ENCODE assay signal across 1 cellular context in the genomic region with DNA sequence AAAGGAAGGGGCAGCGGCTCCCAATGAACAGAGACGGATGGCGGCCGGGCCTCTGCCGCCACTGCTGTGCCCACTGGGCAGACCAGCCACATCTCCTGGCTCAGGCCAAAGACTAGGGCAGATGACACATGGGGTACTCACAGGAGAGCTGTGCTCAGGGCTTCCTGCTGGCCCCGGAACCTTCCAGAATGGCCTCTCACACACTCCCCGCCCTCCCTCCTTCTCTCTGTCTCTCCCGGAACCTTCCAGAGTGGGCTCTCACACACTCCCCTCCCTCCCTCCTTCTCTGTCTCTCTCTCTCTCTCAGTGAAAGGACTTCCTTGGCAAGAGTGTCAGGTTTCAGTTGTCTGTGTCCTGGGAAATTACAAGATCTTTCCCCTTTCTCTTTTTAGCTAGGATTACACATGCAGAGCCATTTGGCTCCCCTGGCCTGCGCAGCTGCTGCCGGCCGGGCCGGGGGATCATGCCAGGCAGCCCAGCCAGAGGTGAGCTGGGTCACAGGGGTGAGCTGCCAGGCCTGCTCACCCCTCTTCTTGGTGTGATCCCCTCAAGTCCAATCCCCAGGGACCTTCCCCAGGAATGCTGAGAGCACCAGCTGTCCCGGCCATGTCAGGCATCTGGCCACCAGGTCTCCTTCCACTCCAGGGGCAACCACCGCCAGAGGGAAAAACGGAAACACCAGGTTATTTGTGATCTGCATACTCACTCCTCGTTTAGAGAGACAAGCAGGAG.
A peak's percentile ranks its signal among the peaks of the same experiment; 100 is the strongest.
TF ChIP-seq lines count a peak whose summit lies in the region.

No MANE protein-coding gene starts in this region.

TF ChIP-seq in HEK293, 187 proteins besides CTCF, POLR2A, EP300 and RAD21 (continued from another document):
- TF ChIP-seq ZBTB17 (tag by site-specific recombination; IDR thresholded peaks at IDR 0.05) (no peak), PRDM1 (tag by site-specific recombination; IDR thresholded peaks at IDR 0.05) (0 out of 2 replicates have a peak, but pooled peaks have one; percentile 7), SP2 (tag by site-specific recombination; IDR thresholded peaks at IDR 0.05) (no peak)
